7 cellular contexts compared by ENCODE assay signal in genomic region chr1:107964397-107965111, GRCh38. TPM values are rescaled to one million over a fixed set of nuclear protein-coding genes. Genes with fewer than 3 reads are reported as not detected.
DNase-seq lines count a peak whose midpoint lies in the region; ATAC-seq lines count a peak whose summit lies in the region.

No MANE protein-coding gene starts in this region.

- ATAC-seq in GM19372 (IDR thresholded peaks at IDR 0.05; ENCODE audit: low read depth, unreplicated experiment) (peak; percentile 1), HG03442 (IDR thresholded peaks at IDR 0.05; ENCODE audit: unreplicated experiment) (no peak)

- H3K9ac ChIP-seq in adipocyte (ENCODE audit: low read length) (no peak overlapping the region), skeletal muscle tissue (ENCODE audit: low read depth in 1 of 3, low read length in 3 of 3) (peak overlapping the region; percentile 45 to 59 (median 53))

- no peaks in the 10 kb centered on the region for H3K36me3 ChIP-seq in adipocyte (ENCODE audit: control insufficient read depth, insufficient read depth, low read length, severe bottlenecking)
- no peaks in the 10 kb centered on the region for H3K36me3 ChIP-seq in skeletal muscle tissue (ENCODE audit: control insufficient read depth in 3 of 3, insufficient read depth in 3 of 3, low read length in 3 of 3)

- DNase-seq in NCI-H69 (lab: John Stamatoyannopoulos, UW) (peak; percentile 88), adipocyte (ENCODE audit: low read depth) (peak; percentile 24), NCI-H1436 treated with DMSO at 0.1 percent for 48 hours (lab: John Stamatoyannopoulos, UW) (no peak)

- H3K4me1 ChIP-seq in adipocyte (ENCODE audit: control insufficient read depth, insufficient read depth, low read length) (peaks cover 17% of the 10 kb centered on the region), skeletal muscle tissue (ENCODE audit: control insufficient read depth in 3 of 3, insufficient read depth in 3 of 3, low read length in 3 of 3) (peaks cover 15 to 21% (median 18%) of the 10 kb centered on the region in 3 donors)

- peak overlapping the region; percentile 81 for H3K4me3 ChIP-seq in adipocyte (ENCODE audit: low read length)
- H3K4me3 ChIP-seq in iPS-11a (ENCODE audit: low read depth, low read length) = peak overlapping the region; percentile 67
- H3K4me3 ChIP-seq in skeletal muscle tissue (ENCODE audit: low read length in 3 of 3) = peak overlapping the region; percentile 46 to 81 (median 66)

- no peaks in the 10 kb centered on the region for H3K9me3 ChIP-seq in adipocyte (ENCODE audit: control insufficient read depth, low read length)
- H3K9me3 ChIP-seq in skeletal muscle tissue (ENCODE audit: control insufficient read depth in 3 of 3, low read length in 3 of 3) = no peaks in the 10 kb centered on the region

- peaks cover 7% of the 10 kb centered on the region for H3K27me3 ChIP-seq in adipocyte (replicated peaks; ENCODE audit: control insufficient read depth, insufficient read depth, low read length)
- peaks cover 5 to 27% (median 27%) of the 10 kb centered on the region in 3 donors for H3K27me3 ChIP-seq in skeletal muscle tissue (ENCODE audit: control insufficient read depth in 3 of 3, insufficient read depth in 3 of 3, low read length in 3 of 3)

- H3K27ac ChIP-seq in skeletal muscle tissue (ENCODE audit: low read depth, low read length) = no peak overlapping the region

RNA-seq across cellular contexts. Expression of gene VAV3, which starts 0.4 kb away (rescaled TPM):
- 11.0 TPM for total RNA-seq in skeletal muscle tissue
